In the genomic region with DNA sequence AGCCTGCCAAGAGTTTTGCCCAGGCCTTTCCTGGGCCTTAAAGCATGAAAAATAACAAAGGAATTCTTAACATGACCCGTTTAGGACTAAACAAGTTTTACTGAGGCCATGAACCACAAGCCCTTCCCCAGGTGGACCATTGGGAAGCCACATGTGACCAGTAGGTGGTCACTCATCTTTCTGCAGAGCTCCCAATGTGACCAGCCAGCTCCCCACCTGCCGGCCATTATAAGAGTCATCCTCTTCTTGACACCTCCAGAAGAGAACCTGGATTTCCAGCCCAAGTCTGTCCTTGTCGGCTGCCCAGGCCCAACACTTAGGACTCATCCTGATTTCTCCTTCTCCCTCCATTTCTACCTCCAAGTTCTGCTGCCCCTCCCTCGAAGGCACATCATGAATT, we compare ENCODE assay signal across 1 cellular context.
TF ChIP-seq lines count a peak whose summit lies in the region.

No MANE protein-coding gene starts in this region.

TF ChIP-seq in IMR-90, 13 proteins besides CTCF, POLR2A, EP300 and RAD21:
- TF ChIP-seq, protein P1, sequence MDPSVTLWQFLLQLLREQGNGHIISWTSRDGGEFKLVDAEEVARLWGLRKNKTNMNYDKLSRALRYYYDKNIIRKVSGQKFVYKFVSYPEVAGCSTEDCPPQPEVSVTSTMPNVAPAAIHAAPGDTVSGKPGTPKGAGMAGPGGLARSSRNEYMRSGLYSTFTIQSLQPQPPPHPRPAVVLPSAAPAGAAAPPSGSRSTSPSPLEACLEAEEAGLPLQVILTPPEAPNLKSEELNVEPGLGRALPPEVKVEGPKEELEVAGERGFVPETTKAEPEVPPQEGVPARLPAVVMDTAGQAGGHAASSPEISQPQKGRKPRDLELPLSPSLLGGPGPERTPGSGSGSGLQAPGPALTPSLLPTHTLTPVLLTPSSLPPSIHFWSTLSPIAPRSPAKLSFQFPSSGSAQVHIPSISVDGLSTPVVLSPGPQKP (IDR thresholded peaks at IDR 0.05; ENCODE audit: borderline replicate concordance, low read depth, low read length) = no peak
- no peak for TF ChIP-seq CEBPB (IDR thresholded peaks at IDR 0.05; ENCODE audit: low read depth, low read length)
- TF ChIP-seq SMC3 (IDR thresholded peaks at IDR 0.05; ENCODE audit: low read depth, low read length) = no peak
- TF ChIP-seq, protein P2, sequence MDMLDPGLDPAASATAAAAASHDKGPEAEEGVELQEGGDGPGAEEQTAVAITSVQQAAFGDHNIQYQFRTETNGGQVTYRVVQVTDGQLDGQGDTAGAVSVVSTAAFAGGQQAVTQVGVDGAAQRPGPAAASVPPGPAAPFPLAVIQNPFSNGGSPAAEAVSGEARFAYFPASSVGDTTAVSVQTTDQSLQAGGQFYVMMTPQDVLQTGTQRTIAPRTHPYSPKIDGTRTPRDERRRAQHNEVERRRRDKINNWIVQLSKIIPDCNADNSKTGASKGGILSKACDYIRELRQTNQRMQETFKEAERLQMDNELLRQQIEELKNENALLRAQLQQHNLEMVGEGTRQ (IDR thresholded peaks at IDR 0.05; ENCODE audit: low read depth, low read length) = no peak
- no peak for TF ChIP-seq MAFK (IDR thresholded peaks at IDR 0.05; ENCODE audit: low read depth, low read length)
- no peak for TF ChIP-seq NFE2L2 (IDR thresholded peaks at IDR 0.05; ENCODE audit: low read depth, low read length)
- TF ChIP-seq MXI1 (IDR thresholded peaks at IDR 0.05; ENCODE audit: borderline replicate concordance, low read depth, low read length) = no peak
- TF ChIP-seq CHD1 (IDR thresholded peaks at IDR 0.05; ENCODE audit: low read depth, low read length) = no peak
- no peak for TF ChIP-seq MAZ (IDR thresholded peaks at IDR 0.05; ENCODE audit: borderline replicate concordance, low read depth, low read length)
- no peak for TF ChIP-seq BHLHE40 (IDR thresholded peaks at IDR 0.05; ENCODE audit: low read depth, low read length)
